In the genomic region with DNA sequence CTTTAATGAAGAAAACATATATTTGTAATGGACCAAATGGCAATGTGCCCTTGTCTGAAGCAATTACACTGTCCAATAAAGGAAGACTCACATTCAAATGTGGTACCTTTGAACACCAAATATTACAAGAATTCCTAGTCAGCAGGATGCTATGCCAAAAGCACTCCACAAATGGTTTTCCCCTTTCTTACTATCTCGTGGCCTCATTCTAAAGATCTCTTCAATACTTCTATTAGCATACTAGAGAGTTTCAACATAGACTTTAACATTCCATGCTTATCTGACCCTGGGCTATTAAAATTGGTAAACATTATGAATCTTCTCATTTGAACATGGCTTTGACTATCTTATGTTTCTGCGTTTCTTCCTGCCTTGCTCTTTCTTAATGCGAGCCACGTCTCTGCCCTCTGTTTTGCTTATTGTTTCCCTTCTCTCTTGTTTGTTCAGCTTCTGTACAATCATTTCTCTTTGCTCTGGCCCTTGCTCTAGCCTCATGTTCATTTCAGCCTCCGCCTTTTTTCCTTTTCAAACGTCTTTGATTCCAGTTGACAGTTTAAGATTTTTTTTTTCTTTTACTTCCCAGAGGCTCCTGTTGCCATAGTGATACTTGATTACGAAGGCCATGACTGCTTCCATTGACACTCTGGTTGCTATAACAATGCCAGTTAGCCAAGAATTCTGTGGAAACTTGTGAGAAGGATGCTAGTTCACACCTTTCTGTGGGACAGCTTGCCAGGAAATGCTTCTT, we compare ENCODE assay signal across 14 cellular contexts. TPM values are rescaled to one million over a fixed set of nuclear protein-coding genes. Genes with fewer than 3 reads are reported as not detected.
A peak's percentile ranks its signal among the peaks of the same experiment; 100 is the strongest.
DNase-seq lines count a peak whose midpoint lies in the region; ATAC-seq, FAIRE-seq and TF ChIP-seq lines count a peak whose summit lies in the region.
"Had no signal": no experiment of that assay in that cellular context is flagged by ENCODE, and none has a peak within 500 bp of the region (broad histone marks: within the 10 kb centered on the region; RNA-seq: fewer than 3 reads in every experiment).

No MANE protein-coding gene starts in this region.

- H2BK120ac ChIP-seq in mesenchymal stem cell (ENCODE audit: low read depth, low read length): no peak overlapping the region

- H3K79me1 ChIP-seq in mesenchymal stem cell (replicated peaks; ENCODE audit: low read length, poor library complexity, severe bottlenecking): no peaks in the 10 kb centered on the region

- no peaks in the 10 kb centered on the region for H3K36me3 Mint-ChIP-seq in glutamatergic neuron (ENCODE audit: unreplicated experiment)
- H3K36me3 Mint-ChIP-seq: memory B cell had no signal

- peak overlapping the region; percentile 48 for H3K4me3 ChIP-seq in ACC112 (ENCODE audit: low read depth, low read length)
- H3K4me3 ChIP-seq in mesenchymal stem cell (ENCODE audit: insufficient read depth in 1 of 2, low read depth in 1 of 2, low read length in 2 of 2): no peak overlapping the region
- H3K4me3 ChIP-seq: BLaER1, gastrocnemius medialis, spleen had no signal

- no peak overlapping the region for H3K27ac Mint-ChIP-seq in glutamatergic neuron (ENCODE audit: unreplicated experiment)
- H3K27ac Mint-ChIP-seq: memory B cell, T-helper 17 cell had no signal

- H3K4me1 ChIP-seq in ACC112 (ENCODE audit: control insufficient read depth, insufficient read depth, low read length, unreplicated experiment): peaks cover 36% of the 10 kb centered on the region
- no peaks in the 10 kb centered on the region for H3K4me1 ChIP-seq in mesenchymal stem cell (ENCODE audit: control insufficient read depth, insufficient read depth, low read depth, low read length)
- H3K4me1 ChIP-seq: BLaER1, gastrocnemius medialis, spleen had no signal

- H3K27me3 Mint-ChIP-seq in glutamatergic neuron (ENCODE audit: unreplicated experiment): no peaks in the 10 kb centered on the region

- no peak overlapping the region for H3K4me3 Mint-ChIP-seq in glutamatergic neuron (ENCODE audit: unreplicated experiment)
- H3K4me3 Mint-ChIP-seq: memory B cell, T-helper 17 cell had no signal

- no peak for TF ChIP-seq CTCF in glutamatergic neuron (IDR thresholded peaks at IDR 0.05; ENCODE audit: partially characterized antibody, unreplicated experiment)

- no peak overlapping the region for H3K18ac ChIP-seq in mesenchymal stem cell (ENCODE audit: low read depth in 1 of 2, low read length in 2 of 2)

- H3K79me2 ChIP-seq in ACC112 (ENCODE audit: control insufficient read depth, insufficient read depth, low read length, unreplicated experiment): no peaks in the 10 kb centered on the region

- peak overlapping the region; percentile 31 for H3K9ac ChIP-seq in mesenchymal stem cell (ENCODE audit: low read length)
- H3K9ac ChIP-seq: BLaER1 had no signal

- H3K4ac ChIP-seq in mesenchymal stem cell (ENCODE audit: low read depth in 1 of 2, low read length in 2 of 2): no peak overlapping the region

- H3K36me3 ChIP-seq in ACC112 (ENCODE audit: insufficient read depth, low read length): no peaks in the 10 kb centered on the region
- H3K36me3 ChIP-seq in mesenchymal stem cell (ENCODE audit: control insufficient read depth in 1 of 2, insufficient read depth in 2 of 2, low read depth in 1 of 2, low read length in 2 of 2): no peaks in the 10 kb centered on the region
- H3K36me3 ChIP-seq: BLaER1, gastrocnemius medialis, spleen had no signal

- no peak overlapping the region for H2AK5ac ChIP-seq in mesenchymal stem cell (ENCODE audit: low read length, severe bottlenecking)

- DNase-seq in LHCN-M2 (ENCODE audit: low read depth) (peak; percentile 21), mesenchymal stem cell (peak; percentile 87), glutamatergic neuron (no peak)
- DNase-seq in stimulated activated CD8-positive, alpha-beta memory T cell treated with anti-CD3 and anti-CD28 coated beads, Interleukin-4, amount 100 ng/mL, for 48 hours: no peak
- DNase-seq: gastrocnemius medialis, spleen, T-helper 17 cell had no signal

- no peak overlapping the region for H3K14ac ChIP-seq in mesenchymal stem cell (ENCODE audit: low read length in 2 of 2)

- H2BK12ac ChIP-seq in mesenchymal stem cell (ENCODE audit: low read length in 2 of 2): no peak overlapping the region

- FAIRE-seq in endometrium (lab: Jason Lieb, UNC): peak; percentile 8

- no peak for ATAC-seq in GM18520 (IDR thresholded peaks at IDR 0.05; ENCODE audit: unreplicated experiment)
- no peak for ATAC-seq in HG02840 (IDR thresholded peaks at IDR 0.05; ENCODE audit: low FRiP score, unreplicated experiment)
- ATAC-seq: gastrocnemius medialis, T-helper 17 cell had no signal

- no peak overlapping the region for H3K4me2 ChIP-seq in mesenchymal stem cell (ENCODE audit: low read length, poor library complexity, severe bottlenecking)
- H3K4me2 ChIP-seq: BLaER1 had no signal

- H2AFZ ChIP-seq in ACC112 (ENCODE audit: low read length, unreplicated experiment) (peak overlapping the region; percentile 64), mesenchymal stem cell (ENCODE audit: low read depth, low read length) (no peak overlapping the region)

- H3K9me3 Mint-ChIP-seq in glutamatergic neuron (ENCODE audit: unreplicated experiment): no peaks in the 10 kb centered on the region
- H3K9me3 Mint-ChIP-seq: memory B cell had no signal

- no peak overlapping the region for H2BK5ac ChIP-seq in mesenchymal stem cell (ENCODE audit: low read depth, low read length, poor library complexity, severe bottlenecking)

- H4K91ac ChIP-seq in mesenchymal stem cell (ENCODE audit: low read length): no peak overlapping the region

- 45% methylated on average over 7 of the region's 7 CpGs for WGBS in mesenchymal stem cell

- no peak overlapping the region for H3K23ac ChIP-seq in mesenchymal stem cell (ENCODE audit: low read length in 2 of 2)

- peaks cover 6% of the 10 kb centered on the region for H3K4me1 Mint-ChIP-seq in glutamatergic neuron (ENCODE audit: low read depth, unreplicated experiment)
- H3K4me1 Mint-ChIP-seq: T-helper 17 cell had no signal

- no peaks in the 10 kb centered on the region for H3K9me3 ChIP-seq in mesenchymal stem cell (ENCODE audit: control insufficient read depth, low read length)
- H3K9me3 ChIP-seq: BLaER1, gastrocnemius medialis, spleen had no signal

- H4K8ac ChIP-seq in mesenchymal stem cell (ENCODE audit: low read length): no peak overlapping the region

- H3K27me3 ChIP-seq in ACC112 (ENCODE audit: insufficient read depth, low read length) (no peaks in the 10 kb centered on the region), mesenchymal stem cell (ENCODE audit: control insufficient read depth in 1 of 2, insufficient read depth in 1 of 2, low read length in 2 of 2) (no peaks in the 10 kb centered on the region)
- H3K27me3 ChIP-seq: BLaER1, gastrocnemius medialis, spleen had no signal

- H3K27ac ChIP-seq in ACC112 (ENCODE audit: low read depth, low read length) (peak overlapping the region; percentile 85), mesenchymal stem cell (ENCODE audit: low read length, poor library complexity, severe bottlenecking) (no peak overlapping the region)
- H3K27ac ChIP-seq: BLaER1, gastrocnemius medialis, HL-60, spleen had no signal

- H2BK15ac ChIP-seq in mesenchymal stem cell (ENCODE audit: low read depth, poor library complexity, severe bottlenecking): no peak overlapping the region

RNA-seq across cellular contexts. Expression of a gene that starts 49.5 kb away (rescaled TPM):
- 7.9 and 8.4 TPM in 2 replicates for total RNA-seq in LHCN-M2 (2014; rRNA removed)
- polyA plus RNA-seq in LHCN-M2 (2012): 3.6 TPM
- polyA plus RNA-seq in mesenchymal stem cell (2013, experiment 1 of 2): 6.2 TPM
- polyA plus RNA-seq in mesenchymal stem cell (2013, experiment 2 of 2): 6.2 TPM
- total RNA-seq in glutamatergic neuron (ENCODE audit: unreplicated experiment): 11.4 TPM

Comparison
In these comparisons a context has a peak if more than half of its experiments do, and no peak if none do; other contexts are left out.
1. DNase-seq: peak in LHCN-M2 (single experiment) and mesenchymal stem cell (single experiment); none in glutamatergic neuron (single experiment) and stimulated activated CD8-positive, alpha-beta memory T cell treated with anti-CD3 and anti-CD28 coated beads, Interleukin-4, amount 100 ng/mL, for 48 hours (single experiment).